1 cellular context compared by ENCODE assay signal in genomic region chr4:118950224-118950623, GRCh38.
TF ChIP-seq lines count a peak whose summit lies in the region.

No MANE protein-coding gene starts in this region.

TF ChIP-seq in H1, 55 proteins besides CTCF, POLR2A, EP300 and RAD21:
- no peak for TF ChIP-seq SIN3A (conservative IDR thresholded peaks at IDR 0.05 in 1 of 2, IDR thresholded peaks at IDR 0.05 in 1 of 2; ENCODE audit: low read depth in 1 of 2, low read length in 2 of 2)
- TF ChIP-seq TEAD4 (IDR thresholded peaks at IDR 0.05; ENCODE audit: low read depth, low read length): peak; percentile 47
